14 cellular contexts compared by ENCODE assay signal in the genomic region with DNA sequence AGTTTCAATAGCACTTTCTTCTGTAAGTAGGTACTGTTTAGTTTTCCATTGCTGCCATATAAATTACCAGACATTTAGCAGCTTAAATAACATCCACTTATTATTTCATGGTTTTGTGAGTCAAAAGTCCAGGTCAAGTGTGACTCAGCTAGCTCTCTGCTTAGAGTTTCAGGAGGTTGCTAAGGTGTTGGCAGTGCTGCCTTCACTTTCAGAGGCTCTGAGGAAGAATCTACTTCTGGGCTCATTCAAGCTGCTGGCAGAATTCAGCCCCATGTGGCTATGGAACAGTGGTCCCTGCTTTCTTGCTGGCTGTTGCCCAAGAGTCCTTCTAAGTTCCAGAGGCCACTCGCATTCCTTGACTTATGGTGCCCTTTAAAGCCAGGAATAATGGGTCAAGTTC. TPM values are rescaled to one million over a fixed set of nuclear protein-coding genes. Genes with fewer than 3 reads are reported as not detected.
DNase-seq lines count a peak whose midpoint lies in the region; ATAC-seq and TF ChIP-seq lines count a peak whose summit lies in the region.
"Had no signal": no experiment of that assay in that cellular context is flagged by ENCODE, and none has a peak within 500 bp of the region (broad histone marks: within the 10 kb centered on the region; RNA-seq: fewer than 3 reads in every experiment).

No MANE protein-coding gene starts in this region.

- ATAC-seq in GM21390 (IDR thresholded peaks at IDR 0.05; ENCODE audit: unreplicated experiment) = peak; percentile 66
- no peak for ATAC-seq in HG02678 (IDR thresholded peaks at IDR 0.05; ENCODE audit: unreplicated experiment)
- no peak for ATAC-seq in GM19397 (IDR thresholded peaks at IDR 0.05; ENCODE audit: unreplicated experiment)
- no peak for ATAC-seq in HG03280 (IDR thresholded peaks at IDR 0.05; ENCODE audit: unreplicated experiment)

- DNase-seq in AG04449 (ENCODE audit: low read depth, low spot score) (peak; percentile 10), RWPE1 (ENCODE audit: low spot score) (peak; percentile 5), fibroblast of villous mesenchyme (ENCODE audit: low read depth) (peak; percentile 54), HuH-7.5 (ENCODE audit: low spot score) (no peak)
- DNase-seq: activated CD4-positive, alpha-beta memory T cell treated with anti-CD3 and anti-CD28 coated beads for 36 hours; naive B cell; NCI-H187 treated with DMSO at 0.1 percent for 48 hours; SHP77 had no signal

- no peak overlapping the region for H3K27ac ChIP-seq in RWPE1
- H3K27ac ChIP-seq: ascending aorta, C4-2B had no signal

- CTCF ChIA-PET in AG04449 (lab: Yijun Ruan, JAX) = interaction anchor here (1.2 kb wide), 1 partner anchor 56 kb away, joined by 3 read pairs; no protein-coding TSS in a partner anchor
- CTCF ChIA-PET in RWPE1 (lab: Yijun Ruan, JAX) = no interaction called here

- POLR2A ChIA-PET in AG04449 (lab: Yijun Ruan, JAX) (no interaction called here), RWPE1 (lab: Yijun Ruan, JAX; ENCODE audit: low non-redundant PET) (no interaction called here)

- H3K4me3 ChIP-seq in AG04449 (ENCODE audit: low read depth, low read length) = no peak overlapping the region
- H3K4me3 ChIP-seq in fibroblast of villous mesenchyme (ENCODE audit: low read depth, low read length) = no peak overlapping the region
- H3K4me3 ChIP-seq: ascending aorta had no signal

- TF ChIP-seq CTCF in AG04449 (IDR thresholded peaks at IDR 0.05; ENCODE audit: insufficient read depth, low read length, missing control alignments) = no peak
- TF ChIP-seq CTCF in RWPE1 (conservative IDR thresholded peaks at IDR 0.05; ENCODE audit: low read depth) = no peak
- no peak for TF ChIP-seq CTCF in fibroblast of villous mesenchyme (IDR thresholded peaks at IDR 0.05; ENCODE audit: insufficient read depth, low read depth, low read length)

RNA-seq across cellular contexts. Expression of a gene that starts 4.5 kb away (rescaled TPM):
- 1.9 and 2.6 TPM in 2 replicates for total RNA-seq in fibroblast of villous mesenchyme
